14 cellular contexts compared by ENCODE assay signal in genomic region chr11:76793834-76794291, GRCh38. TPM values are rescaled to one million over a fixed set of nuclear protein-coding genes. Genes with fewer than 3 reads are reported as not detected.
DNase-seq lines count a peak whose midpoint lies in the region; ATAC-seq and TF ChIP-seq lines count a peak whose summit lies in the region.
"Had no signal": no experiment of that assay in that cellular context is flagged by ENCODE, and none has a peak within 500 bp of the region (broad histone marks: within the 10 kb centered on the region; RNA-seq: fewer than 3 reads in every experiment).

No MANE protein-coding gene starts in this region.

- H3K36me3 Mint-ChIP-seq in chondrocyte (ENCODE audit: low read depth) (peaks cover 14% of the 10 kb centered on the region), osteocyte (ENCODE audit: unreplicated experiment) (peaks cover 31% of the 10 kb centered on the region)

- H3K27ac ChIP-seq in heart left ventricle (peak overlapping the region in 7 of 12 donors; percentile 6 to 52 (median 23)), vagina (peak overlapping the region; percentile 84), OCI-LY7 (ENCODE audit: low read depth, low read length, poor library complexity, severe bottlenecking) (no peak overlapping the region)

- no peak overlapping the region for H3K4me3 Mint-ChIP-seq in chondrocyte (ENCODE audit: unreplicated experiment)
- peak overlapping the region; percentile 35 for H3K4me3 Mint-ChIP-seq in osteocyte (ENCODE audit: unreplicated experiment)

- no peak for TF ChIP-seq CTCF in heart left ventricle (IDR thresholded peaks at IDR 0.05)
- no peak for TF ChIP-seq CTCF in chondrocyte (IDR thresholded peaks at IDR 0.05)
- TF ChIP-seq CTCF in osteocyte (IDR thresholded peaks at IDR 0.05), result no peak
- no peak for TF ChIP-seq CTCF in vagina (IDR thresholded peaks at IDR 0.05)
- no peak for TF ChIP-seq CTCF in OCI-LY7 (conservative IDR thresholded peaks at IDR 0.05; ENCODE audit: low read length)

- POLR2A ChIA-PET in OCI-LY7 (lab: Charles Lee), result no interaction called here

- intact Hi-C loops in heart left ventricle (cut with DNase I) (loop anchor here in 1 of 10 donors (10.0 kb wide), 1 partner anchor 291 kb away; no protein-coding TSS in a partner anchor), Right ventricle myocardium inferior (cut with DNase I) (no loop called here), vagina (cut with DNase I) (no loop called here), OCI-LY7 (cut with micrococcal nuclease; ENCODE audit: unreplicated experiment) (no loop called here)

- WGBS in heart left ventricle, 4 donors, result 74 to 85% (median 82%) methylated on average over 3 of the region's 3 CpGs

- no TSS peak for BruUV-seq in OCI-LY7 (replicated peaks; lab: Mats Ljungman, UMichigan)

- TF ChIP-seq POLR2A in heart left ventricle (IDR thresholded peaks at IDR 0.05), result no peak
- TF ChIP-seq POLR2A in vagina (IDR thresholded peaks at IDR 0.05), result no peak

- CTCF ChIA-PET in OCI-LY7 (lab: Charles Lee; ENCODE audit: unreplicated experiment), result no interaction called here

- H3K9me2 ChIP-seq in OCI-LY7 (ENCODE audit: insufficient read depth, low read length), result no peaks in the 10 kb centered on the region

- no peak overlapping the region for H2AFZ ChIP-seq in OCI-LY7 (ENCODE audit: low read length)

- no peak for ATAC-seq in heart left ventricle
- no peak for ATAC-seq in Right ventricle myocardium inferior
- no peak for ATAC-seq in HG02870 (IDR thresholded peaks at IDR 0.05; ENCODE audit: unreplicated experiment)
- ATAC-seq: activated CD4-positive, CD25-positive, alpha-beta regulatory T cell treated with anti-CD3 and anti-CD28 coated beads, Interleukin-2, amount 50 U/mL, for 24 hours had no signal

- H3K4me3 ChIP-seq in heart left ventricle (no peak overlapping the region), vagina (peak overlapping the region in 1 of 2 donors; percentile 4), OCI-LY7 (ENCODE audit: low read depth, low read length, poor library complexity, severe bottlenecking) (no peak overlapping the region)
- H3K4me3 ChIP-seq: adrenal gland had no signal

- H3K9me3 ChIP-seq in heart left ventricle, result peaks cover 0 to 12% (median 0%) of the 10 kb centered on the region in 12 donors
- no peaks in the 10 kb centered on the region for H3K9me3 ChIP-seq in vagina
- no peaks in the 10 kb centered on the region for H3K9me3 ChIP-seq in OCI-LY7 (ENCODE audit: low read length)
- H3K9me3 ChIP-seq: adrenal gland had no signal

- H3K4me2 ChIP-seq in OCI-LY7 (ENCODE audit: low read length), result no peak overlapping the region

- no peaks in the 10 kb centered on the region for H4K20me1 ChIP-seq in OCI-LY7 (ENCODE audit: insufficient read depth, low read length)

- DNase-seq in heart left ventricle (peak in 3 of 5 donors; percentile 4 to 56 (median 12)), Right ventricle myocardium inferior (ENCODE audit: missing footprints) (no peak), chondrocyte (ENCODE audit: low spot score) (no peak), osteocyte (ENCODE audit: extremely low spot score, unreplicated experiment) (peak; percentile 73), vagina (ENCODE audit: extremely low spot score in 2 of 2) (peak in 1 of 2 donors; percentile 88), SHP77 treated with DMSO at 0.1 percent for 48 hours (lab: John Stamatoyannopoulos, UW) (no peak), OCI-LY7 (ENCODE audit: low spot score) (no peak)
- DNase-seq: activated T-cell treated with anti-CD3 and anti-CD28 coated beads, Interleukin-2, amount 50 U/mL, for 1 hour; cortex of kidney; NCI-H2081 treated with DMSO at 0.1 percent for 48 hours; NK-92 treated with Interleukin-12 subunit alpha and Interleukin-12 subunit beta, amount 100 ng/mL, for 24 hours had no signal

- H3K9me3 Mint-ChIP-seq in chondrocyte (ENCODE audit: low read depth), result peaks cover 6% of the 10 kb centered on the region
- peaks cover 7% of the 10 kb centered on the region for H3K9me3 Mint-ChIP-seq in osteocyte (ENCODE audit: unreplicated experiment)

- peaks cover 0 to 17% (median 6%) of the 10 kb centered on the region in 9 donors for H3K36me3 ChIP-seq in heart left ventricle
- H3K36me3 ChIP-seq in vagina, result peaks cover 0 to 19% of the 10 kb centered on the region in 2 donors
- H3K36me3 ChIP-seq in OCI-LY7 (ENCODE audit: insufficient read depth, low read length), result no peaks in the 10 kb centered on the region
- H3K36me3 ChIP-seq: adrenal gland had no signal

- H3K79me2 ChIP-seq in OCI-LY7 (ENCODE audit: insufficient read depth, low read depth, low read length), result no peaks in the 10 kb centered on the region

- H3K27me3 ChIP-seq in heart left ventricle (no peaks in the 10 kb centered on the region), vagina (no peaks in the 10 kb centered on the region)
- H3K27me3 ChIP-seq: adrenal gland had no signal

- no peaks in the 10 kb centered on the region for H3K27me3 Mint-ChIP-seq in chondrocyte (ENCODE audit: low read depth)
- no peaks in the 10 kb centered on the region for H3K27me3 Mint-ChIP-seq in osteocyte (ENCODE audit: unreplicated experiment)

- H3K4me1 Mint-ChIP-seq in chondrocyte (ENCODE audit: low read depth) (peaks cover 62% of the 10 kb centered on the region), osteocyte (ENCODE audit: unreplicated experiment) (peaks cover 77% of the 10 kb centered on the region)

- peak overlapping the region; percentile 3 for H3K27ac Mint-ChIP-seq in chondrocyte (ENCODE audit: unreplicated experiment)
- peak overlapping the region; percentile 93 for H3K27ac Mint-ChIP-seq in osteocyte (ENCODE audit: unreplicated experiment)

- peaks cover 0 to 43% (median 16%) of the 10 kb centered on the region in 12 donors for H3K4me1 ChIP-seq in heart left ventricle
- peaks cover 100% of the 10 kb centered on the region for H3K4me1 ChIP-seq in vagina
- no peaks in the 10 kb centered on the region for H3K4me1 ChIP-seq in OCI-LY7 (ENCODE audit: insufficient read depth, low read length, poor library complexity, severe bottlenecking)

RNA-seq across cellular contexts. Expression of gene TSKU, which starts 10.7 kb away (rescaled TPM):
- 10 to 100 TPM in 5 of 9 donors, 1 to 10 TPM in 4; 4.5 to 39.8 (median 11.4) TPM for total RNA-seq in heart left ventricle
- polyA plus RNA-seq in heart left ventricle, result 10 to 100 TPM in 1 of 2 donors, 1 to 10 TPM in 1; 6.7 to 11.2 TPM
- 16.2 TPM for total RNA-seq in Right ventricle myocardium inferior
- 41.7 to 46.2 TPM (median 42.3 TPM) in 3 replicates for total RNA-seq in chondrocyte
- total RNA-seq in osteocyte, result 84.0 and 84.1 TPM in 2 replicates
- 144 TPM for total RNA-seq in vagina
- total RNA-seq in OCI-LY7 (2014; rRNA removed; shearing (Covaris generic)), result 1.5 and 1.8 TPM in 2 replicates
- total RNA-seq in OCI-LY7 (2022), result 1.3 and 1.8 TPM in 2 replicates

Comparison
In these comparisons a context has a peak if more than half of its experiments do, and no peak if none do; other contexts are left out.
1. DNase-seq: peak in heart left ventricle (3 of 5) and osteocyte (single experiment); none in Right ventricle myocardium inferior (single experiment), chondrocyte (single experiment), SHP77 treated with DMSO at 0.1 percent for 48 hours (single experiment) and OCI-LY7 (single experiment).